In the genomic region with DNA sequence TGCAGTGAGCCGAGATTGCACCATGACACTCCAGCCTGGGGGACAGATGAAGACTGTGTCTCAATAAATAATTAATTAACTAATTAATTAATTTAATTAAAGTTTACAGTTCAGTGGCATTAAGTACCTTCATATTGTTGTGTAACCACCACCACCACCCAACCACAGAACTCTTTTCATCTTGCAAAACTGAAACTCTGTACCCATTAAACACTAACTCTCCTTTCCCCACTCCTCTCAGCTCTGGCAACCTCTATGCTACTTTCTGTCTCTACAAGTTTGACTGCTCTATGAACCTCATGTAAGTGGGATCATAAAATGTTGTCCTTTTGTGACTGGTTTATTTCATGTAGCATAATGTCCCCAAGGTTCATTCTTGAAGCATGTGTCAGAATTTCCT, we compare ENCODE assay signal across 3 cellular contexts.
"Had no signal": no experiment of that assay in that cellular context is flagged by ENCODE, and none has a peak within 500 bp of the region (broad histone marks: within the 10 kb centered on the region; RNA-seq: fewer than 3 reads in every experiment).

No MANE protein-coding gene starts in this region.

- DNase-seq: GDM1, GF-D8 had no signal

- ATAC-seq: GM12878 had no signal

- H3K4me3 ChIP-seq: GM12878 had no signal
